28 cellular contexts compared by ENCODE assay signal in the genomic region with DNA sequence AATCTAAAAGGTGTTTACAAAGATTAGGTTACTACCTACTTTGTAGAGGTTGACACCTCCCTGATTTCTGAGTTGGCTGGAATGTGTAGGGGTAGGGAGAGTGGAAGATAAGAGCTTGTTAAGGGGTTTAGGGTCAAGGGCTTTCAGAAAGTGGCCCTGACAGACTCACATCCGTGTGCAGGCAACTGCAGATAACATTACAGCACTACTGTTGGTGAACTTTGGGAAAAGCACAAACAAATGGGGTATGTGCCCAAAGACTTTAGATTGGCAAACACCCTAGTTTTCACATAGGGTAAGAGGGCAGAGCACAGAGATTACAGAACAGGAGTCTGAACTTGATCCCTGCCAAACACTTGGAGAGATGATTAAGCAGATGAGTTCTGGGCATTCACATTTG.
"Had no signal": no experiment of that assay in that cellular context is flagged by ENCODE, and none has a peak within 500 bp of the region (broad histone marks: within the 10 kb centered on the region; RNA-seq: fewer than 3 reads in every experiment).

No MANE protein-coding gene starts in this region.

- ATAC-seq: activated CD4-positive, alpha-beta T cell treated with anti-CD3 and anti-CD28 coated beads for 36 hours; activated CD4-positive, CD25-positive, alpha-beta regulatory T cell treated with anti-CD3 and anti-CD28 coated beads, Interleukin-2, amount 50 U/mL, for 24 hours; Panc1 had no signal

- H3K36me3 ChIP-seq: brain microvascular endothelial cell, cardiac muscle cell, SJCRH30 had no signal

- H3K27me3 ChIP-seq: brain microvascular endothelial cell, SJCRH30 had no signal

- DNase-seq: activated CD4-positive, alpha-beta memory T cell treated with anti-CD3 and anti-CD28 coated beads for 36 hours; activated CD4-positive, alpha-beta T cell treated with anti-CD3 and anti-CD28 coated beads for 36 hours; activated CD4-positive, alpha-beta T cell treated with anti-CD3 and anti-CD28 coated beads, Interleukin-2, amount 10 ng/mL, durations not matched to agents 7 days and 5 days; activated CD8-positive, alpha-beta memory T cell treated with anti-CD3 and anti-CD28 coated beads, Interleukin-2, amount 50 U/mL, for 4 hours; activated effector memory CD4-positive, alpha-beta T cell treated with anti-CD3 and anti-CD28 coated beads, Interleukin-2, amount 50 U/mL, for 16 hours; activated naive CD4-positive, alpha-beta T cell; activated naive CD4-positive, alpha-beta T cell treated with anti-CD3 and anti-CD28 coated beads, Interleukin-2, amount 50 U/mL, for 16 hours; activated naive CD8-positive, alpha-beta T cell treated with anti-CD3 and anti-CD28 coated beads for 36 hours; activated T-cell treated with anti-CD3 and anti-CD28 coated beads for 4 hours; activated T-cell treated with anti-CD3 and anti-CD28 coated beads, Interleukin-2, amount 50 U/mL, for 48 hours; amniotic stem cell; aorta; brain microvascular endothelial cell; MM.1S; MV-4-11; NCI-H1092; NCI-H1436 treated with DMSO at 0.1 percent for 48 hours; NCI-H1694 treated with DMSO at 0.1 percent for 48 hours; NCI-H2029; NCI-H345; NCI-H524 treated with DMSO at 0.1 percent for 48 hours; SHP77; SJCRH30; T1000 had no signal

- H3K4me3 ChIP-seq: cardiac muscle cell, SJCRH30, SK-N-MC had no signal

- H3K27ac ChIP-seq: brain microvascular endothelial cell, cardiac muscle cell, SJCRH30, SK-N-MC had no signal

- H3K4me1 ChIP-seq: SJCRH30 had no signal

- H3K9me3 ChIP-seq: SJCRH30 had no signal
